Comparison of ENCODE assay signal across 10 cellular contexts in the genomic region with DNA sequence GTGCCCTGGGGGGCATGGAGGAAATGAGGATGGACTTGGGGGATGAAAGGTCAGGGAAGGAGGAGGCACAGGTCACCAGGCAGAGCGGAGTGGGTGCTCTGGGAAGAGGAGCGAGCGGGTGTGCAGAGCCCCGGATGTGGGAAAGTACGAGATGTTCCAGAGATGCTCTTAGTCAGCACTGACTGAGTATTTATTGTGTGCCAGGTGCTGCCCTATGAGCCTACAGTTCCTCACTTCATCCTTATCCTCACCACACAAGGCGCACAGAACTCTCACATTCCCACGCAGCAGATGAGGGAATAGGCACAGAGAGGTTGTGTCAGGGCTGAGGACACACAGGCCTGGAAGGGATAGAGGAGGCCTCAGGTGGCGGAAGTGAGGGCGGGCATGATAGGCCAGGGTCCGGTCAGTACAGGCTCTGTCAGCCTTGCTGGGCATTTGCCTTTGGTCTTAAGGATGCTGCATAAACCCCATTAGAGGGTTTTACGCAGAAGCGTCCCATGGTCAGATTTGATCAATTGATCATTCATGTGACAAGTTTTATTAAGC.
"Had no signal": no experiment of that assay in that cellular context is flagged by ENCODE, and none has a peak within 500 bp of the region (broad histone marks: within the 10 kb centered on the region; RNA-seq: fewer than 3 reads in every experiment).

No MANE protein-coding gene starts in this region.

- H3K9me3 ChIP-seq: body of pancreas, heart right ventricle had no signal

- DNase-seq: activated naive CD4-positive, alpha-beta T cell treated with anti-CD3 and anti-CD28 coated beads, Interleukin-2, amount 10 ng/mL, durations not matched to agents 7 days and 5 days; body of pancreas; foreskin melanocyte; heart right ventricle; mesenchymal stem cell; small intestine; trophoblast cell had no signal

- H3K4me3 ChIP-seq: body of pancreas, heart right ventricle had no signal

- H3K27me3 ChIP-seq: body of pancreas, heart right ventricle had no signal

- H3K4me1 ChIP-seq: body of pancreas had no signal

- ATAC-seq: activated CD4-positive, CD25-positive, alpha-beta regulatory T cell treated with anti-CD3 and anti-CD28 coated beads, Interleukin-2, amount 50 U/mL, for 24 hours; body of pancreas; esophagus mucosa; heart right ventricle; left lobe of liver had no signal

- H3K27ac ChIP-seq: body of pancreas had no signal
